ENCODE assay signal across 30 cellular contexts in the genomic region with DNA sequence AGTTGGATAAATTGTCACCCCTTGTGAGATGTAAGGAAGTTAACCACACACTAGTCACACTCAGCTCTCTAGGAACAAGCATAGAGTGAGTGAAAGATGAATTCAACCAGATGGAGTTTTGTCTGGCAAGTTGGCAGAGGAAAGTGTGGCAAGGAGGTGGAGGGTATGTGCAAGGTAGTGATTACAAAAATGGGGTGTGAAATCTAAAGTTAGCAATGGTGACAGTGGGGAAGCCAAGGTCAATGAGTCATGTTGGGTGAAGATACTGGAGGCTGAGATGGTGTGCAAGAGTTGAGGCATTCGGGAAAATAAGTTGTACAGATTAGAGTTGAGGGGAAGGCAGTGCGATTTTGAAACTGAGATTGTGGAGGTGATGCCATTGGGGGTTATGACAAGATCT. TPM values are rescaled to one million over a fixed set of nuclear protein-coding genes. Genes with fewer than 3 reads are reported as not detected.
"Had no signal": no experiment of that assay in that cellular context is flagged by ENCODE, and none has a peak within 500 bp of the region (broad histone marks: within the 10 kb centered on the region; RNA-seq: fewer than 3 reads in every experiment).

No MANE protein-coding gene starts in this region.

- H3K27ac ChIP-seq: skin epidermis, suprapubic skin, tibial artery, VCaP had no signal

- H3K36me3 ChIP-seq: suprapubic skin, tibial artery had no signal

- ATAC-seq: esophagus mucosa; left lobe of liver; sciatic nerve; stimulated activated memory B cell treated with anti-CD40 and anti-IgM and Interleukin-4, amounts not matched to agents 10 μg/mL and 1 μg/mL and 100 μg/mL, for 72 hours had no signal

- H3K4me1 ChIP-seq: suprapubic skin, tibial artery had no signal

- H3K4me3 ChIP-seq: lung, skin epidermis, suprapubic skin, tibial artery had no signal

- DNase-seq: activated CD4-positive, alpha-beta memory T cell treated with anti-CD3 and anti-CD28 coated beads for 36 hours; activated CD4-positive, alpha-beta T cell treated with anti-CD3 and anti-CD28 coated beads for 48 hours; activated CD8-positive, alpha-beta memory T cell treated with anti-CD3 and anti-CD28 coated beads, Interleukin-2, amount 50 U/mL, for 4 hours; activated naive CD4-positive, alpha-beta T cell; activated naive CD8-positive, alpha-beta T cell treated with anti-CD3 and anti-CD28 coated beads, Interleukin-2, amount 10 ng/mL, durations not matched to agents 7 days and 5 days; activated T-cell treated with anti-CD3 and anti-CD28 coated beads, Interleukin-2, amount 50 U/mL, for 24 hours; amniotic stem cell; central memory CD4-positive, alpha-beta T cell; endodermal cell; foreskin fibroblast; head of caudate nucleus; hypothalamus; mesendoderm; stimulated activated CD4-positive, alpha-beta T cell treated with anti-CD3 and anti-CD28 coated beads, Interleukin-4, amount 100 ng/mL, for 24 hours; tibial artery had no signal

- H3K4me1 Mint-ChIP-seq: activated naive CD8-positive, alpha-beta T cell treated with anti-CD3 and anti-CD28 coated beads, Interleukin-2, amount 10 ng/mL, durations not matched to agents 7 days and 5 days; endodermal cell; stimulated activated memory B cell treated with anti-CD40 and anti-IgM and Interleukin-4, amounts not matched to agents 10 μg/mL and 1 μg/mL and 100 μg/mL, for 72 hours had no signal

- H3K36me3 Mint-ChIP-seq: activated CD4-positive, alpha-beta memory T cell treated with anti-CD3 and anti-CD28 coated beads for 36 hours; activated naive CD8-positive, alpha-beta T cell treated with anti-CD3 and anti-CD28 coated beads, Interleukin-2, amount 10 ng/mL, durations not matched to agents 7 days and 5 days; natural killer cell treated with Interleukin-12 subunit alpha and Interleukin-12 subunit beta and Interleukin-15 and Interleukin-18, amount 100 ng/mL, for 72 hours; stimulated activated memory B cell treated with anti-CD40 and anti-IgM and Interleukin-4, amounts not matched to agents 10 μg/mL and 1 μg/mL and 100 μg/mL, for 72 hours had no signal

- H3K9me3 ChIP-seq: suprapubic skin, tibial artery had no signal

- H3K9me3 Mint-ChIP-seq: activated CD4-positive, alpha-beta memory T cell treated with anti-CD3 and anti-CD28 coated beads for 36 hours; activated T-cell treated with anti-CD3 and anti-CD28 coated beads, Interleukin-2, amount 50 U/mL, for 24 hours; endodermal cell had no signal

- H3K27ac Mint-ChIP-seq: activated CD4-positive, alpha-beta memory T cell treated with anti-CD3 and anti-CD28 coated beads for 36 hours; activated naive CD8-positive, alpha-beta T cell treated with anti-CD3 and anti-CD28 coated beads, Interleukin-2, amount 10 ng/mL, durations not matched to agents 7 days and 5 days; activated T-cell treated with anti-CD3 and anti-CD28 coated beads, Interleukin-2, amount 50 U/mL, for 24 hours; endodermal cell; natural killer cell treated with Interleukin-12 subunit alpha and Interleukin-12 subunit beta and Interleukin-15 and Interleukin-18, amount 100 ng/mL, for 72 hours; stimulated activated memory B cell treated with anti-CD40 and anti-IgM and Interleukin-4, amounts not matched to agents 10 μg/mL and 1 μg/mL and 100 μg/mL, for 72 hours had no signal

- H3K4me3 Mint-ChIP-seq: activated CD4-positive, alpha-beta memory T cell treated with anti-CD3 and anti-CD28 coated beads for 36 hours; activated naive CD8-positive, alpha-beta T cell treated with anti-CD3 and anti-CD28 coated beads, Interleukin-2, amount 10 ng/mL, durations not matched to agents 7 days and 5 days; activated T-cell treated with anti-CD3 and anti-CD28 coated beads, Interleukin-2, amount 50 U/mL, for 24 hours; endodermal cell; natural killer cell treated with Interleukin-12 subunit alpha and Interleukin-12 subunit beta and Interleukin-15 and Interleukin-18, amount 100 ng/mL, for 72 hours; stimulated activated memory B cell treated with anti-CD40 and anti-IgM and Interleukin-4, amounts not matched to agents 10 μg/mL and 1 μg/mL and 100 μg/mL, for 72 hours had no signal

- H3K27me3 ChIP-seq: suprapubic skin, tibial artery had no signal

RNA-seq across cellular contexts. Expression of a gene that starts 33.7 kb away (rescaled TPM):
- total RNA-seq: activated CD4-positive, alpha-beta memory T cell treated with anti-CD3 and anti-CD28 coated beads for 36 hours; activated CD8-positive, alpha-beta memory T cell treated with anti-CD3 and anti-CD28 coated beads for 36 hours; activated naive CD8-positive, alpha-beta T cell treated with anti-CD3 and anti-CD28 coated beads, Interleukin-2, amount 10 ng/mL, durations not matched to agents 7 days and 5 days; endodermal cell; esophagus mucosa; kidney epithelial cell; left lobe of liver; lung; mononuclear cell; myocyte; natural killer cell treated with Interleukin-12 subunit alpha and Interleukin-12 subunit beta and Interleukin-15 and Interleukin-18, amount 100 ng/mL, for 72 hours; osteoblast; ureter had no signal
- polyA plus RNA-seq: lung had no signal
